In the genomic region with DNA sequence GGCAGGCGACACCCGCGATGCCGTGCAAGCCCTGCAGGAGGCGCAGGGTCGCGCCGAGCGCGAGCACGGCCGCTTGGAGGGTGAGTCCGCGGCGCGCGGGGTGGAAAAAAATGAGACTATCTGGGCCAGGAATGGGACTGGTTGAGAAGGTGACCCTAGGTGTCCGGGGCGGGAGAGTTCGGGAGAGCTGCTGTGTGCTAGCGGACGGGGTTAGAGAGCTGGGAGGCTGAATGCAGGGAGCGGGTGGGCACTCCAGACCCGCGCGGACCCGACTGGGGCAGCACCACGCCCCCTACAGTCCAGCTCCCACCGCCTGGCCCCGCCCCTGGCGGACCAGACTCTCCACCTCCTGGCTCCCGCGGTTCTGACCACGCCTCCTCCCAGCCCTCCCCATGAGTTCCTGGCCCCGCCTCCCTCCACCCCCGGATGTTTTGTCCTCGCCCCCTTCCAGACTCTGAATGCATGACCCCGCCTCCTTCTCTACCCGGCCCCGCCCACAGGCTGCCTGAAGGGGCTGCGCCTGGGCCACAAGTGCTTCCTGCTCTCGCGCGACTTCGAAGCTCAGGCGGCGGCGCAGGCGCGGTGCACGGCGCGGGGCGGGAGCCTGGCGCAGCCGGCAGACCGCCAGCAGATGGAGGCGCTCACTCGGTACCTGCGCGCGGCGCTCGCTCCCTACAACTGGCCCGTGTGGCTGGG, we compare ENCODE assay signal across 8 cellular contexts. TPM values are rescaled to one million over a fixed set of nuclear protein-coding genes. Genes with fewer than 3 reads are reported as not detected.
DNase-seq lines count a peak whose midpoint lies in the region; ATAC-seq, FAIRE-seq and TF ChIP-seq lines count a peak whose summit lies in the region.

No MANE protein-coding gene starts in this region.

- peak; percentile 99 for DNase-seq in AG20443 (ENCODE audit: low spot score)
- DNase-seq in GM19239 (ENCODE audit: insufficient read length, low spot score): peak; percentile 99
- peak; percentile 96 for DNase-seq in NOMO-1 treated with dmso at 0.1 percent for 144 hours (lab: John Stamatoyannopoulos, UW; ENCODE audit: unreplicated experiment)
- peak; percentile 91 for DNase-seq in activated T-cell treated with anti-CD3 and anti-CD28 coated beads for 4 hours
- peak; percentile 95 for DNase-seq in epithelial cell of prostate (ENCODE audit: low read depth, low spot score)
- DNase-seq in mucosa of descending colon: peak; percentile 97 to 99 (median 98)
- peak; percentile 93 to 97 for DNase-seq in stimulated activated CD8-positive, alpha-beta memory T cell treated with anti-CD3 and anti-CD28 coated beads, Interleukin-2, amount 100 ng/mL, for 48 hours (ENCODE audit: low read depth in 2 of 2)

- H3K27ac ChIP-seq in epithelial cell of prostate: peak overlapping the region; percentile 41

- ATAC-seq in HG03565 (IDR thresholded peaks at IDR 0.05; ENCODE audit: unreplicated experiment) (peak; percentile 77), mucosa of descending colon (peak; percentile 96)

- peak overlapping the region; percentile 14 for H3K4me3 ChIP-seq in mucosa of descending colon

- no peaks in the 10 kb centered on the region for H3K9me3 ChIP-seq in mucosa of descending colon

- intact Hi-C loops in mucosa of descending colon (cut with DNase I, micrococcal nuclease): no loop called here

- peak; percentile 96 for FAIRE-seq in GM19239 (lab: Jason Lieb, UNC)

- TF ChIP-seq CTCF in mucosa of descending colon (IDR thresholded peaks at IDR 0.05): peak; percentile 63

- no peaks in the 10 kb centered on the region for H3K36me3 ChIP-seq in mucosa of descending colon (ENCODE audit: low read depth)

- H3K4me1 ChIP-seq in mucosa of descending colon (ENCODE audit: low read depth): peaks cover 16% of the 10 kb centered on the region

RNA-seq across cellular contexts. Expression of a gene that starts 1.5 kb away (rescaled TPM):
- 1 to 10 TPM; 1.4 to 7.2 (median 4.9) TPM for total RNA-seq in mucosa of descending colon

RNA-seq across cellular contexts. Expression of a gene that starts 5.1 kb away (rescaled TPM):
- total RNA-seq in mucosa of descending colon: 1 to 10 TPM in 1 of 3 donors, under 1 TPM in 1, not detected in 1; 0.55 to 1.1 TPM

RNA-seq across cellular contexts. Expression of a gene that starts 45.6 kb away (rescaled TPM):
- not detected for total RNA-seq in mucosa of descending colon

Comparison
In these comparisons a context has a peak if more than half of its experiments do, and no peak if none do; other contexts are left out.
1. Peak in every context shown above with its lines: DNase-seq, ATAC-seq, H3K4me3 ChIP-seq and H3K27ac ChIP-seq.